Comparison of ENCODE assay signal across 20 cellular contexts in the genomic region with DNA sequence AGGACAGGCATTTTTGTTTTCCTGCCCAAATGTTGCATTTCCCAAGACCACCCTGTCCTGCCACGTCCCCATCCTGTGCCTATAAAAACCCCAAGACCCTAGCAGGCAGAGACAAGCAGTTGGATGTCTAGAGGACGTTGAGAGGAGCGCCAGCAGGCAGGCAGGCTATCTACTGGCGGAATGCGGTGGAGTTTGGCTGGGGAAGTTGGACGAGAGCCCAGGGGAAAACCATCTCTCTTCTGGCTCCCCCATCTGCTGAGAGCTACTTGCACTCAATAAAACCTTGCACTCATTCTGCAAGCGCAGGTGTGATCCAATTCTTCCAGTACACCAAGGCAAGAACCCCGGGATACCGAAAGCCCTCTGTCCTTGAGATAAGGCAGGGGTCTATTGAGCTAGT.
DNase-seq lines count a peak whose midpoint lies in the region; ATAC-seq and TF ChIP-seq lines count a peak whose summit lies in the region.
"Had no signal": no experiment of that assay in that cellular context is flagged by ENCODE, and none has a peak within 500 bp of the region (broad histone marks: within the 10 kb centered on the region; RNA-seq: fewer than 3 reads in every experiment).

No MANE protein-coding gene starts in this region.

- H3K27ac ChIP-seq in right cardiac atrium (ENCODE audit: low read length): no peak overlapping the region
- H3K27ac ChIP-seq: BLaER1 had no signal

- WGBS in right cardiac atrium: 44% methylated on average over 9 of the region's 9 CpGs

- no peaks in the 10 kb centered on the region for H3K4me1 Mint-ChIP-seq in activated naive CD8-positive, alpha-beta T cell treated with anti-CD3 and anti-CD28 coated beads, Interleukin-2, amount 50 U/mL, for 24 hours
- H3K4me1 Mint-ChIP-seq: CD4-positive, CD25-positive, alpha-beta regulatory T cell had no signal

- no peaks in the 10 kb centered on the region for H3K4me1 ChIP-seq in right cardiac atrium (ENCODE audit: control insufficient read depth, insufficient read depth, low read length)

- no peak overlapping the region for H3K27ac Mint-ChIP-seq in activated naive CD8-positive, alpha-beta T cell treated with anti-CD3 and anti-CD28 coated beads, Interleukin-2, amount 50 U/mL, for 24 hours
- H3K27ac Mint-ChIP-seq: CD4-positive, CD25-positive, alpha-beta regulatory T cell had no signal

- intact Hi-C loops in right cardiac atrium (cut with DNase I): no loop called here
- intact Hi-C loops in cardiac septum (cut with DNase I): no loop called here

- no peaks in the 10 kb centered on the region for H3K27me3 ChIP-seq in right cardiac atrium (ENCODE audit: control insufficient read depth, insufficient read depth)
- H3K27me3 ChIP-seq: BLaER1 had no signal

- DNase-seq in right cardiac atrium (peak; percentile 20 to 70 (median 63)), cardiac septum (ENCODE audit: low spot score) (no peak), NCI-H2171 treated with DMSO at 0.1 percent for 48 hours (lab: John Stamatoyannopoulos, UW) (peak; percentile 49), fibroblast of pulmonary artery (ENCODE audit: low read depth) (peak; percentile 10), HuH-7 (ENCODE audit: low spot score) (no peak)
- no peak for DNase-seq in activated naive CD8-positive, alpha-beta T cell treated with anti-CD3 and anti-CD28 coated beads, Interleukin-2, amount 50 U/mL, for 24 hours
- DNase-seq: CD4-positive, CD25-positive, alpha-beta regulatory T cell; DMS53; EL; GF-D8; HCEC 1CT; MV-4-11; NCI-H1105 treated with DMSO at 0.1 percent for 48 hours; NCI-H2081; NCI-H524 treated with DMSO at 0.1 percent for 48 hours; NCI-H774; SK-N-SH; SW 1271 had no signal

- no peaks in the 10 kb centered on the region for H3K9me3 Mint-ChIP-seq in activated naive CD8-positive, alpha-beta T cell treated with anti-CD3 and anti-CD28 coated beads, Interleukin-2, amount 50 U/mL, for 24 hours

- H3K4me3 ChIP-seq in right cardiac atrium (ENCODE audit: low read length) (no peak overlapping the region), fibroblast of pulmonary artery (replicated peaks; ENCODE audit: low read depth, low read length) (no peak overlapping the region)
- H3K4me3 ChIP-seq: BLaER1 had no signal

- TF ChIP-seq CTCF in fibroblast of pulmonary artery (IDR thresholded peaks at IDR 0.05; ENCODE audit: low read length, missing control alignments): no peak

- no peaks in the 10 kb centered on the region for H3K36me3 Mint-ChIP-seq in activated naive CD8-positive, alpha-beta T cell treated with anti-CD3 and anti-CD28 coated beads, Interleukin-2, amount 50 U/mL, for 24 hours (ENCODE audit: low read depth)
- H3K36me3 Mint-ChIP-seq: CD4-positive, CD25-positive, alpha-beta regulatory T cell had no signal

- H3K27me3 Mint-ChIP-seq in activated naive CD8-positive, alpha-beta T cell treated with anti-CD3 and anti-CD28 coated beads, Interleukin-2, amount 50 U/mL, for 24 hours: peaks cover 1% of the 10 kb centered on the region

- no peaks in the 10 kb centered on the region for H3K9me3 ChIP-seq in right cardiac atrium (ENCODE audit: control insufficient read depth, low read length)
- H3K9me3 ChIP-seq: SK-N-SH had no signal

- H3K4me3 Mint-ChIP-seq in activated naive CD8-positive, alpha-beta T cell treated with anti-CD3 and anti-CD28 coated beads, Interleukin-2, amount 50 U/mL, for 24 hours: no peak overlapping the region
- H3K4me3 Mint-ChIP-seq: CD4-positive, CD25-positive, alpha-beta regulatory T cell had no signal

- peak; percentile 41 to 46 for ATAC-seq in right cardiac atrium
- no peak for ATAC-seq in HG03439 (IDR thresholded peaks at IDR 0.05; ENCODE audit: unreplicated experiment)
- no peak for ATAC-seq in activated naive CD8-positive, alpha-beta T cell treated with anti-CD3 and anti-CD28 coated beads, Interleukin-2, amount 50 U/mL, for 24 hours

Comparison
In these comparisons a context has a peak if more than half of its experiments do, and no peak if none do; other contexts are left out.
1. DNase-seq: peak in right cardiac atrium (3 of 3), NCI-H2171 treated with DMSO at 0.1 percent for 48 hours (single experiment) and fibroblast of pulmonary artery (single experiment); none in cardiac septum (single experiment), HuH-7 (single experiment) and activated naive CD8-positive, alpha-beta T cell treated with anti-CD3 and anti-CD28 coated beads, Interleukin-2, amount 50 U/mL, for 24 hours (single experiment).
2. ATAC-seq: peak in right cardiac atrium (2 of 2); none in HG03439 (single experiment) and activated naive CD8-positive, alpha-beta T cell treated with anti-CD3 and anti-CD28 coated beads, Interleukin-2, amount 50 U/mL, for 24 hours (single experiment).